In the genomic region with DNA sequence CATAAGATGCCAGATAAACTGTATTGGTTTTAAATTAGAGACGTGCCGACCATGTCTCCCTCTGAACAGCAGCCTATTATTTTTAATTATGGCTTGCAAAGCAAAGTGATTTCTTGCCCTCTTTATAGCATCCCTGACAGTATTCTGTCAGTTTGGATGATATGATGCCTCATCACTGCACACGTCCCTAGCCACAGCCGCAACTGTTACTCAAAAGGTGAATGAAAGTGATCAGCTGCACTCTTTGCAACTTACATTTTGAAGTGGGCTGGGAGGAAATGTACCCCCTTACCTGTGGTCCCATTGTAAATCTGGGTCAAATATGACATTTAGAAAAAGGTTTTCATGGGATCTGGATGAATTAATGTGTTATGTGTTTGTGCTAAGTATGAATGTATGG, we compare ENCODE assay signal across 20 cellular contexts.
"Had no signal": no experiment of that assay in that cellular context is flagged by ENCODE, and none has a peak within 500 bp of the region (broad histone marks: within the 10 kb centered on the region; RNA-seq: fewer than 3 reads in every experiment).

No MANE protein-coding gene starts in this region.

- H3K36me3 ChIP-seq: colonic mucosa, neural progenitor cell, ovary had no signal

- H3K27me3 ChIP-seq: colonic mucosa, foreskin keratinocyte, hepatocyte, neural progenitor cell, ovary had no signal

- H3K36me3 Mint-ChIP-seq: natural killer cell treated with Interleukin-12 subunit alpha and Interleukin-12 subunit beta and Interleukin-15 and Interleukin-18, amount 100 ng/mL, for 72 hours; neural progenitor cell had no signal

- H3K4me1 ChIP-seq: colonic mucosa, foreskin keratinocyte had no signal

- H3K4me3 ChIP-seq: colonic mucosa, hepatocyte, lung, neural progenitor cell, ovary had no signal

- H3K27ac ChIP-seq: colonic mucosa, foreskin keratinocyte, hepatocyte, neural progenitor cell, ovary had no signal

- H3K4me3 Mint-ChIP-seq: natural killer cell treated with Interleukin-12 subunit alpha and Interleukin-12 subunit beta and Interleukin-15 and Interleukin-18, amount 100 ng/mL, for 72 hours; neural progenitor cell; stimulated activated naive B cell treated with anti-CD40 and anti-IgM and Interleukin-4, amounts not matched to agents 10 μg/mL and 1 μg/mL and 100 μg/mL, for 72 hours had no signal

- H3K27ac Mint-ChIP-seq: natural killer cell treated with Interleukin-12 subunit alpha and Interleukin-12 subunit beta and Interleukin-15 and Interleukin-18, amount 100 ng/mL, for 72 hours; neural progenitor cell; stimulated activated naive B cell treated with anti-CD40 and anti-IgM and Interleukin-4, amounts not matched to agents 10 μg/mL and 1 μg/mL and 100 μg/mL, for 72 hours had no signal

- H3K27me3 Mint-ChIP-seq: natural killer cell treated with Interleukin-12 subunit alpha and Interleukin-12 subunit beta and Interleukin-15 and Interleukin-18, amount 100 ng/mL, for 72 hours; stimulated activated naive B cell treated with anti-CD40 and anti-IgM and Interleukin-4, amounts not matched to agents 10 μg/mL and 1 μg/mL and 100 μg/mL, for 72 hours had no signal

- DNase-seq: colonic mucosa; dermis blood vessel endothelial cell; foreskin keratinocyte; head of caudate nucleus; left colon; left ventricle myocardium superior; mesenchymal stem cell; midbrain; ovary; right cardiac atrium; small intestine; stimulated activated CD4-positive, alpha-beta T cell treated with anti-CD3 and anti-CD28 coated beads, Interleukin-12 subunit alpha, Interleukin-12 subunit beta, amount 100 ng/mL, for 4 hours; stimulated activated CD4-positive, alpha-beta T cell treated with anti-CD3 and anti-CD28 coated beads, Interleukin-2, amount 100 ng/mL, for 48 hours; stimulated activated CD8-positive, alpha-beta memory T cell treated with anti-CD3 and anti-CD28 coated beads, Interleukin-4, amount 100 ng/mL, for 48 hours; stimulated activated naive B cell treated with anti-CD40 and anti-IgM and Interleukin-4, amounts not matched to agents 10 μg/mL and 1 μg/mL and 100 μg/mL, for 72 hours; trophoblast cell had no signal

- ATAC-seq: foreskin keratinocyte; left colon; left ventricle myocardium superior; right cardiac atrium; stimulated activated naive B cell treated with anti-CD40 and anti-IgM and Interleukin-4, amounts not matched to agents 10 μg/mL and 1 μg/mL and 100 μg/mL, for 72 hours had no signal

- H3K9me3 ChIP-seq: colonic mucosa, ovary had no signal
